33 cellular contexts compared by ENCODE assay signal in the genomic region with DNA sequence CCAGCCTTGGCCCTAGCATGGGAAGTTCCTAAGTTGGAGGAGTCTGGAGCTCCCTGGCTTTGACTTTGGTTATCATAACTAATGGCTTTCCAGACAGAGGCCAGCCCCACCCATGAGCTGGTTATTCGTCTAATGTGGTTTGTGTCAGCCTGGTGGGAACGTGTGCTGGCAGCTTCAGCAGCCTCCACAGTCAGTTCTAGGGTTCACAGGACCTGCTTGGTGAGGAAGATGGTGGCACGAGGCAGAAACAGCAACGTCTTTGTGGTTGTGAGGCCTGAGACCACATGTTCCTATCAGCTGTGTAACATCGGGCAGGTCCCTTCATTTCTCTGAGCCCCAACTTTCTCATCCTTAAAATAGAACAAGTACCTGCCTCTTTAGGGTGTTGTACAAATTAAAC.
"Had no signal": no experiment of that assay in that cellular context is flagged by ENCODE, and none has a peak within 500 bp of the region (broad histone marks: within the 10 kb centered on the region; RNA-seq: fewer than 3 reads in every experiment).

No MANE protein-coding gene starts in this region.

- H3K9me3 Mint-ChIP-seq: activated CD4-positive, alpha-beta memory T cell treated with anti-CD3 and anti-CD28 coated beads, Interleukin-2, amount 10 ng/mL, durations not matched to agents 7 days and 5 days; activated naive CD8-positive, alpha-beta T cell treated with anti-CD3 and anti-CD28 coated beads for 36 hours; activated T-cell treated with anti-CD3 and anti-CD28 coated beads, Interleukin-2, amount 50 U/mL, for 72 hours; activated T-helper 17 cell treated with anti-CD3 and anti-CD28 coated beads, Interleukin-2, amount 50 U/mL, for 72 hours had no signal

- H3K4me3 Mint-ChIP-seq: activated CD4-positive, alpha-beta memory T cell treated with anti-CD3 and anti-CD28 coated beads, Interleukin-2, amount 10 ng/mL, durations not matched to agents 7 days and 5 days; activated naive CD8-positive, alpha-beta T cell treated with anti-CD3 and anti-CD28 coated beads for 36 hours; activated T-cell treated with anti-CD3 and anti-CD28 coated beads, Interleukin-2, amount 50 U/mL, for 72 hours; activated T-helper 17 cell treated with anti-CD3 and anti-CD28 coated beads, Interleukin-2, amount 50 U/mL, for 72 hours had no signal

- H3K4me1 ChIP-seq: Peyer's patch had no signal

- H3K36me3 ChIP-seq: brain microvascular endothelial cell, MG63, Peyer's patch, WERI-Rb-1 had no signal

- H3K9me3 ChIP-seq: MG63, Peyer's patch had no signal

- ATAC-seq: activated T-cell treated with anti-CD3 and anti-CD28 coated beads, Interleukin-2, amount 50 U/mL, for 72 hours; activated T-helper 17 cell treated with anti-CD3 and anti-CD28 coated beads, Interleukin-2, amount 50 U/mL, for 72 hours; PC-3 had no signal

- H3K36me3 Mint-ChIP-seq: activated naive CD8-positive, alpha-beta T cell treated with anti-CD3 and anti-CD28 coated beads for 36 hours had no signal

- H3K4me3 ChIP-seq: MG63, Peyer's patch had no signal

- DNase-seq: activated CD4-positive, alpha-beta memory T cell treated with anti-CD3 and anti-CD28 coated beads, Interleukin-2, amount 10 ng/mL, durations not matched to agents 7 days and 5 days; activated CD4-positive, alpha-beta T cell treated with anti-CD3 and anti-CD28 coated beads for 1 hour; activated CD4-positive, alpha-beta T cell treated with anti-CD3 and anti-CD28 coated beads for 48 hours; activated CD4-positive, CD25-positive, alpha-beta regulatory T cell; activated CD8-positive, alpha-beta memory T cell treated with anti-CD3 and anti-CD28 coated beads for 24 hours; activated effector memory CD4-positive, alpha-beta T cell treated with anti-CD3 and anti-CD28 coated beads, Interleukin-2, amount 50 U/mL, for 16 hours; activated naive CD4-positive, alpha-beta T cell; activated naive CD4-positive, alpha-beta T cell treated with anti-CD3 and anti-CD28 coated beads, Interleukin-2, amount 50 U/mL, for 16 hours; activated naive CD8-positive, alpha-beta T cell treated with anti-CD3 and anti-CD28 coated beads for 36 hours; activated T-cell treated with anti-CD3 and anti-CD28 coated beads, Interleukin-2, amount 50 U/mL, for 1 hour; activated T-cell treated with anti-CD3 and anti-CD28 coated beads, Interleukin-2, amount 50 U/mL, for 72 hours; amniotic stem cell; brain microvascular endothelial cell; central memory CD4-positive, alpha-beta T cell; MG63; NCI-H1048; NCI-H1105 treated with DMSO at 0.1 percent for 48 hours; NCI-H1436; NCI-H1694; NCI-H1930; NCI-H2081 treated with DMSO at 0.1 percent for 48 hours; NCI-H226; NCI-H446 treated with DMSO at 0.1 percent for 48 hours; NCI-H524; NCI-H69; NCI-H82; PC-3; Peyer's patch; RPMI8226; SW 1271; T1000; WERI-Rb-1 had no signal

- H3K27me3 Mint-ChIP-seq: activated CD4-positive, alpha-beta memory T cell treated with anti-CD3 and anti-CD28 coated beads, Interleukin-2, amount 10 ng/mL, durations not matched to agents 7 days and 5 days; activated naive CD8-positive, alpha-beta T cell treated with anti-CD3 and anti-CD28 coated beads for 36 hours had no signal

- H3K4me1 Mint-ChIP-seq: activated CD4-positive, alpha-beta memory T cell treated with anti-CD3 and anti-CD28 coated beads, Interleukin-2, amount 10 ng/mL, durations not matched to agents 7 days and 5 days; activated naive CD8-positive, alpha-beta T cell treated with anti-CD3 and anti-CD28 coated beads for 36 hours; activated T-helper 17 cell treated with anti-CD3 and anti-CD28 coated beads, Interleukin-2, amount 50 U/mL, for 72 hours had no signal

- H3K27ac Mint-ChIP-seq: activated CD4-positive, alpha-beta memory T cell treated with anti-CD3 and anti-CD28 coated beads, Interleukin-2, amount 10 ng/mL, durations not matched to agents 7 days and 5 days; activated naive CD8-positive, alpha-beta T cell treated with anti-CD3 and anti-CD28 coated beads for 36 hours; activated T-cell treated with anti-CD3 and anti-CD28 coated beads, Interleukin-2, amount 50 U/mL, for 72 hours; activated T-helper 17 cell treated with anti-CD3 and anti-CD28 coated beads, Interleukin-2, amount 50 U/mL, for 72 hours had no signal

- H3K27ac ChIP-seq: brain microvascular endothelial cell, Peyer's patch, WERI-Rb-1 had no signal

- H3K27me3 ChIP-seq: brain microvascular endothelial cell, MG63, Peyer's patch had no signal
